In genomic region chrX:47321386-47321785, GRCh38 we compare ENCODE assay signal across 10 cellular contexts. TPM values are rescaled to one million over a fixed set of nuclear protein-coding genes. Genes with fewer than 3 reads are reported as not detected.
A peak's percentile ranks its signal among the peaks of the same experiment; 100 is the strongest.
DNase-seq lines count a peak whose midpoint lies in the region; FAIRE-seq and TF ChIP-seq lines count a peak whose summit lies in the region.
"Had no signal": no experiment of that assay in that cellular context is flagged by ENCODE, and none has a peak within 500 bp of the region (broad histone marks: within the 10 kb centered on the region; RNA-seq: fewer than 3 reads in every experiment).

No MANE protein-coding gene starts in this region.

- peaks cover 14% of the 10 kb centered on the region for H3K27me3 ChIP-seq in WERI-Rb-1 (ENCODE audit: insufficient read depth, low read depth, severe bottlenecking)
- H3K27me3 ChIP-seq in neural cell (ENCODE audit: insufficient read depth, low read depth, low read length), result no peaks in the 10 kb centered on the region
- H3K27me3 ChIP-seq: BE2C had no signal

- TF ChIP-seq EP300 in neural cell (conservative IDR thresholded peaks at IDR 0.05; ENCODE audit: poor library complexity, severe bottlenecking), result no peak

- no peak for TF ChIP-seq CTCF in WERI-Rb-1 (IDR thresholded peaks at IDR 0.05; ENCODE audit: low read depth, low read length)
- TF ChIP-seq CTCF in neural cell (IDR thresholded peaks at IDR 0.05; ENCODE audit: poor library complexity, severe bottlenecking), result no peak
- no peak for TF ChIP-seq CTCF in D721Med (IDR thresholded peaks at IDR 0.05; ENCODE audit: insufficient read depth, missing control alignments)

- H3K4me2 ChIP-seq in neural cell (ENCODE audit: low read length), result no peak overlapping the region

- peaks cover 4% of the 10 kb centered on the region for H3K9me3 ChIP-seq in WERI-Rb-1 (ENCODE audit: severe bottlenecking)
- H3K9me3 ChIP-seq in neural cell (ENCODE audit: low read length), result no peaks in the 10 kb centered on the region
- H3K9me3 ChIP-seq: BE2C had no signal

- no peaks in the 10 kb centered on the region for H3K79me2 ChIP-seq in neural cell (replicated peaks; ENCODE audit: insufficient read depth, low read length)

- no peaks in the 10 kb centered on the region for H3F3A ChIP-seq in neural cell (ENCODE audit: insufficient read depth, low read length, poor library complexity, severe bottlenecking)

- H3K4me3 ChIP-seq in WERI-Rb-1 (ENCODE audit: low read depth, low read length), result no peak overlapping the region
- H3K4me3 ChIP-seq in neural cell (ENCODE audit: low read length), result no peak overlapping the region

- H3K27ac ChIP-seq in WERI-Rb-1 (no peak overlapping the region), neural cell (ENCODE audit: low read length) (peak overlapping the region; percentile 69)

- peak overlapping the region; percentile 38 for H3K9ac ChIP-seq in neural cell (ENCODE audit: low read length)

- TF ChIP-seq RAD21 in neural cell (conservative IDR thresholded peaks at IDR 0.05), result no peak

- H2AFZ ChIP-seq in neural cell (ENCODE audit: low read depth, low read length), result peak overlapping the region; percentile 33

- H3K36me3 ChIP-seq in WERI-Rb-1, result no peaks in the 10 kb centered on the region
- H3K36me3 ChIP-seq in neural cell (ENCODE audit: insufficient read depth, low read length), result no peaks in the 10 kb centered on the region
- H3K36me3 ChIP-seq: BE2C had no signal

- no peaks in the 10 kb centered on the region for H3K9me2 ChIP-seq in neural cell (ENCODE audit: insufficient read depth, low read length)

- FAIRE-seq in D721Med (lab: Jason Lieb, UNC), result no peak
- FAIRE-seq: frontal cortex had no signal

- H4K20me1 ChIP-seq in neural cell (ENCODE audit: insufficient read depth), result no peaks in the 10 kb centered on the region

- DNase-seq in AG08395 (ENCODE audit: low spot score) (peak; percentile 28), WERI-Rb-1 (peak; percentile 67), globus pallidus (ENCODE audit: low spot score) (peak; percentile 73), GM19240 (ENCODE audit: insufficient read length, low spot score) (no peak), D721Med (ENCODE audit: insufficient read length, low spot score) (no peak), NOMO-1 treated with DMSO at 0.1 percent for 48 hours (lab: John Stamatoyannopoulos, UW; ENCODE audit: unreplicated experiment) (no peak)
- no peak for DNase-seq in stimulated activated naive CD4-positive, alpha-beta T cell treated with Interleukin-2 at 50 U/mL for 16 hours (lab: John Stamatoyannopoulos, UW)
- DNase-seq: BE2C had no signal

TF ChIP-seq in neural cell, 6 proteins besides CTCF, POLR2A, EP300 and RAD21:
- TF ChIP-seq REST (IDR thresholded peaks at IDR 0.05; ENCODE audit: borderline replicate concordance) (no peak), POLR2AphosphoS5 (IDR thresholded peaks at IDR 0.05) (peak; percentile 32)

RNA-seq across cellular contexts. Expression of gene ZNF157, which starts 49.0 kb away (rescaled TPM):
- 3.5 and 3.8 TPM in 2 replicates for polyA plus RNA-seq in neural cell
- 5.8 and 6.4 TPM in 2 replicates for polyA minus RNA-seq in neural cell

Comparison
In these comparisons a context has a peak if more than half of its experiments do, and no peak if none do; other contexts are left out.
1. DNase-seq: peak in AG08395 (single experiment), WERI-Rb-1 (single experiment) and globus pallidus (single experiment); none in stimulated activated naive CD4-positive, alpha-beta T cell treated with Interleukin-2 at 50 U/mL for 16 hours (single experiment), GM19240 (single experiment), D721Med (single experiment) and NOMO-1 treated with DMSO at 0.1 percent for 48 hours (single experiment).